9 cellular contexts compared by ENCODE assay signal in the genomic region with DNA sequence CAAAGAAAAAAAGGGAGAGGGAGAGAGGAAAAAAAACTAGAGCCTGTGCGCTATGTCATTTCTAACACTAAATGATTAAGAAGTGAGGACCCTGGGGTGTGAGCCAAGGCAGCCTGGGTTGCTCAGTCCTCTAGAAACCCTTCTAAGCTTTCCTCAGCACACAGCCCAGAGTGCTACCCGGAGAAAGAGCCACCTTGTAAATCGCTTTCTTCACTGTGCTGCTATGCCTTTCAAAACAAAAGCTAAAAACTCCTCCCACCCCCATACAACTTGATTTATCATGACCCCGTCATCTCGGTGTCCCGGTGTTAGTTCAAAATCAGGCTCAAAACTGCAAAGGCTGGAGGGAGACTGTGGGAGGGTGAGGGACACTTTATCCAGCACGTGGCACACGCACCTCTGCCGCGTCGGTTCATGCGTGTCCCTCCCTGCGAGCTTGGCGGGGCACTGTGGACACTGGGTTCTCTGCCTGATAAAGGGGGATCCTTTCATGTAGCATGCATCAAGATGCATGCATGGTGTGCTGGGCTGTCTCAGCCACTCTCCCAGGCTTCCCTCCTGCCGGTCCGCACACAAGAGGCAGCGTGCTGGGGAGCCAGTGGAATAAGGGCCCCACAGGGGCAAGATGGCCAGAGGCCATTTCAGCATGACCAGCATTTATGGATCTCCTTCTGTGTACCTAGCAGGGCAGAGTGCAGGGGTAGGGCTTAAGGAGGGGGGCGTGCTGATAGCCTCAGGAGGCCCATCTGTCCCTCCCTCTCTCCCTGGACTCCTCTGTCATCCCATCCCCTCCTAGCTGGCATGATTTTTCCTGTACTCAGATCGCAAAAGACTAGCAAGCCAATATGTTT.
DNase-seq lines count a peak whose midpoint lies in the region; ATAC-seq, FAIRE-seq and TF ChIP-seq lines count a peak whose summit lies in the region.
"Had no signal": no experiment of that assay in that cellular context is flagged by ENCODE, and none has a peak within 500 bp of the region (broad histone marks: within the 10 kb centered on the region; RNA-seq: fewer than 3 reads in every experiment).

No MANE protein-coding gene starts in this region.

- POLR2A ChIA-PET in PC-3 (lab: Charles Lee; ENCODE audit: unreplicated experiment), result no interaction called here

- peaks cover 37% of the 10 kb centered on the region for H3K4me1 ChIP-seq in neuron (ENCODE audit: insufficient read depth, low read length)
- peaks cover 0 to 30% of the 10 kb centered on the region in 2 donors for H3K4me1 ChIP-seq in uterus
- no peaks in the 10 kb centered on the region for H3K4me1 ChIP-seq in PC-3 (ENCODE audit: insufficient read depth, low read length)

- H3K36me3 ChIP-seq in neuron (ENCODE audit: insufficient read depth, low read length), result no peaks in the 10 kb centered on the region
- H3K36me3 ChIP-seq in uterus, result no peaks in the 10 kb centered on the region
- no peaks in the 10 kb centered on the region for H3K36me3 ChIP-seq in PC-3 (ENCODE audit: low read depth, low read length)

- no peak for FAIRE-seq in D721Med (lab: Jason Lieb, UNC)
- FAIRE-seq: keratinocyte had no signal

- TF ChIP-seq CTCF in fibroblast of mammary gland (conservative IDR thresholded peaks at IDR 0.05; ENCODE audit: control insufficient read depth, insufficient read depth, low read depth, low read length) (no peak), uterus (IDR thresholded peaks at IDR 0.05) (no peak), PC-3 (conservative IDR thresholded peaks at IDR 0.05; ENCODE audit: low read depth, low read length) (no peak), D721Med (IDR thresholded peaks at IDR 0.05; ENCODE audit: insufficient read depth, missing control alignments) (no peak)

- H3K27ac ChIP-seq in uterus, result peak overlapping the region; percentile 69 to 72
- no peak overlapping the region for H3K27ac ChIP-seq in PC-3 (ENCODE audit: low read length)

- CTCF ChIA-PET in PC-3 (lab: Charles Lee), result no interaction called here

- ATAC-seq in SK-N-SH treated with all-trans-retinoic acid at 6 μM for 48 hours (peak; percentile 10; the same call in 2 of the 3 replicates), PC-3 (no peak)

- no TSS peak for BruUV-seq in PC-3 (replicated peaks; lab: Mats Ljungman, UMichigan)

- no peaks in the 10 kb centered on the region for H3F3A ChIP-seq in PC-3 (ENCODE audit: low read length, unreplicated experiment)

- H3K9me3 ChIP-seq in neuron (ENCODE audit: low read length), result no peaks in the 10 kb centered on the region
- H3K9me3 ChIP-seq in uterus, result no peaks in the 10 kb centered on the region
- no peaks in the 10 kb centered on the region for H3K9me3 ChIP-seq in PC-3 (ENCODE audit: low read length)

- TF ChIP-seq POLR2A in uterus (IDR thresholded peaks at IDR 0.05), result no peak

- no peak overlapping the region for H3K4me2 ChIP-seq in PC-3 (ENCODE audit: low read length)

- DNase-seq in fibroblast of mammary gland (ENCODE audit: low read depth), result peak; percentile 20
- DNase-seq in uterus, result peak in 1 of 2 donors; percentile 41
- no peak for DNase-seq in PC-3
- DNase-seq in D721Med (ENCODE audit: insufficient read length, low spot score), result no peak
- no peak for DNase-seq in ureter (ENCODE audit: low spot score)
- DNase-seq: activated CD4-positive, alpha-beta T cell treated with anti-CD3 and anti-CD28 coated beads, Interleukin-2, amount 50 U/mL, for 48 hours had no signal

- peak overlapping the region; percentile 55 for H2AFZ ChIP-seq in neuron (ENCODE audit: low read depth, low read length)
- H2AFZ ChIP-seq in PC-3 (ENCODE audit: low read length), result no peak overlapping the region

- H3K79me2 ChIP-seq in PC-3 (ENCODE audit: low read length), result no peaks in the 10 kb centered on the region

- H4K20me1 ChIP-seq in PC-3 (ENCODE audit: low read length), result no peaks in the 10 kb centered on the region

- no peak overlapping the region for H3K9ac ChIP-seq in PC-3 (ENCODE audit: low read length)

- intact Hi-C loops in uterus (cut with DNase I; ENCODE audit: low total_unique reads), result no loop called here
- intact Hi-C loops in PC-3 (cut with micrococcal nuclease), result no loop called here

- H3K4me3 ChIP-seq in fibroblast of mammary gland (ENCODE audit: control insufficient read depth, low read depth, low read length) (no peak overlapping the region), neuron (ENCODE audit: low read length) (peak overlapping the region; percentile 45), uterus (no peak overlapping the region), PC-3 (ENCODE audit: low read length) (no peak overlapping the region)

- no peaks in the 10 kb centered on the region for H3K9me2 ChIP-seq in PC-3 (replicated peaks; ENCODE audit: low read length)

- H3K27me3 ChIP-seq in neuron (ENCODE audit: insufficient read depth, low read length), result no peaks in the 10 kb centered on the region
- H3K27me3 ChIP-seq in uterus, result no peaks in the 10 kb centered on the region
- H3K27me3 ChIP-seq in PC-3 (ENCODE audit: low read length), result no peaks in the 10 kb centered on the region

TF ChIP-seq in SK-N-SH treated with all-trans-retinoic acid at 6 μM for 48 hours, 23 proteins besides CTCF, POLR2A, EP300 and RAD21:
- no peak for TF ChIP-seq BACH2 (CRISPR knock-in tag; IDR thresholded peaks at IDR 0.05; ENCODE audit: borderline replicate concordance)
- TF ChIP-seq, protein P1, sequence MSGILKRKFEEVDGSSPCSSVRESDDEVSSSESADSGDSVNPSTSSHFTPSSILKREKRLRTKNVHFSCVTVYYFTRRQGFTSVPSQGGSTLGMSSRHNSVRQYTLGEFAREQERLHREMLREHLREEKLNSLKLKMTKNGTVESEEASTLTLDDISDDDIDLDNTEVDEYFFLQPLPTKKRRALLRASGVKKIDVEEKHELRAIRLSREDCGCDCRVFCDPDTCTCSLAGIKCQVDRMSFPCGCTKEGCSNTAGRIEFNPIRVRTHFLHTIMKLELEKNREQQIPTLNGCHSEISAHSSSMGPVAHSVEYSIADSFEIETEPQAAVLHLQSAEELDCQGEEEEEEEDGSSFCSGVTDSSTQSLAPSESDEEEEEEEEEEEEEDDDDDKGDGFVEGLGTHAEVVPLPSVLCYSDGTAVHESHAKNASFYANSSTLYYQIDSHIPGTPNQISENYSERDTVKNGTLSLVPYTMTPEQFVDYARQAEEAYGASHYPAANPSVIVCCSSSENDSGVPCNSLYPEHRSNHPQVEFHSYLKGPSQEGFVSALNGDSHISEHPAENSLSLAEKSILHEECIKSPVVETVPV (CRISPR knock-in tag; IDR thresholded peaks at IDR 0.05), result no peak
